9 cellular contexts compared by ENCODE assay signal in the genomic region with DNA sequence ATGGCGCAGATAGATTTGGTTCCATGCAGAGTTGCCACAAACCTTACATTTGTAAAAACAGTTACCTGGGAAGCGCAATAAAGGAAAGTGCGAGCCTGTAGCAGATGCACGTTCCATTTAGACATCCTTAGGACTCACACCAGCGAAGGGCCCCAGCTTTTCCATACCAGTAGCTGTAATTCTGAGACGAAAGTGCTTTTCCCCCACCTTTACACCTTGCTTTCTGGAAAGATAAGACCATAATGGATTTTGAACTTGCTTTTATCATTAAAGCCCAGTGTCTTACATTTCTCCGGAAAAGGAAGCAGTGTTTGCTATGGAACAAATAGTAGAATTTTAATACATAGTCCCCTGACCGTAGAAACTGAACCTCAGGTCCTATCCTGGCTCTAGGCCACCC. TPM values are rescaled to one million over a fixed set of nuclear protein-coding genes. Genes with fewer than 3 reads are reported as not detected.
DNase-seq lines count a peak whose midpoint lies in the region; ATAC-seq, FAIRE-seq and TF ChIP-seq lines count a peak whose summit lies in the region.
"Had no signal": no experiment of that assay in that cellular context is flagged by ENCODE, and none has a peak within 500 bp of the region (broad histone marks: within the 10 kb centered on the region; RNA-seq: fewer than 3 reads in every experiment).

No MANE protein-coding gene starts in this region.

- no peak overlapping the region for H3K27ac Mint-ChIP-seq in MCF 10A (ENCODE audit: low read depth, unreplicated experiment)

- no peaks in the 10 kb centered on the region for H3K9me1 ChIP-seq in K562 (ENCODE audit: control insufficient read depth, insufficient read depth, low read length)

- peak overlapping the region; percentile 58 to 96; a peak in 3 of 4 replicates for H3K9ac ChIP-seq in K562 (ENCODE audit: insufficient read depth in 1 of 2, low read depth in 2 of 2, low read length in 2 of 2)

- H3K4me1 Mint-ChIP-seq in MCF 10A (ENCODE audit: insufficient read depth, unreplicated experiment) = peaks cover 6% of the 10 kb centered on the region

- H3K4me1 ChIP-seq in breast epithelium (peaks cover 0 to 3% of the 10 kb centered on the region in 2 donors), K562 (replicated peaks in 1 of 2; ENCODE audit: control insufficient read depth in 2 of 2, insufficient read depth in 2 of 2, low read length in 2 of 2) (peaks cover 4% of the 10 kb centered on the region in 2 experiments; a peak in 3 of 5 replicates), lower lobe of right lung (peaks cover 13% of the 10 kb centered on the region), upper lobe of right lung (peaks cover 13% of the 10 kb centered on the region)

- intact Hi-C loops in breast epithelium (cut with DNase I; ENCODE audit: low total_unique reads) (no loop called here), MCF 10A (cut with micrococcal nuclease) (no loop called here), K562 (cut with micrococcal nuclease) (no loop called here), lower lobe of right lung (cut with DNase I) (no loop called here), upper lobe of right lung (cut with DNase I) (no loop called here)

- peak overlapping the region; percentile 84 for H3K4me2 ChIP-seq in K562 (ENCODE audit: insufficient read depth, low read length)

- TF ChIP-seq EP300 in K562 (IDR thresholded peaks at IDR 0.05; ENCODE audit: low read length) = no peak

- no peak for TF ChIP-seq RAD21 in K562 (CRISPR knock-in tag; conservative IDR thresholded peaks at IDR 0.05 in 1 of 2, IDR thresholded peaks at IDR 0.05 in 1 of 2)

- in situ Hi-C loops in K562 (cut with MboI) = no loop called here

- H4K20me1 ChIP-seq in K562 (replicated peaks; ENCODE audit: control insufficient read depth, insufficient read depth, low read length) = no peaks in the 10 kb centered on the region

- no peak overlapping the region for H3K4me3 Mint-ChIP-seq in MCF 10A (ENCODE audit: unreplicated experiment)

- no peak for TF ChIP-seq CTCF in breast epithelium (IDR thresholded peaks at IDR 0.05)
- TF ChIP-seq CTCF in MCF 10A (IDR thresholded peaks at IDR 0.05; ENCODE audit: unreplicated experiment) = no peak
- TF ChIP-seq CTCF in K562 (IDR thresholded peaks at IDR 0.05 in 2 of 3, conservative IDR thresholded peaks at IDR 0.05 in 1 of 3; ENCODE audit: insufficient read depth in 2 of 3, low read depth in 1 of 3, low read length in 3 of 3) = no peak
- TF ChIP-seq CTCF in lower lobe of right lung (IDR thresholded peaks at IDR 0.05) = no peak
- TF ChIP-seq CTCF in upper lobe of right lung (IDR thresholded peaks at IDR 0.05) = no peak

- no peaks in the 10 kb centered on the region for H3K36me3 ChIP-seq in breast epithelium
- no peaks in the 10 kb centered on the region for H3K36me3 ChIP-seq in K562 (ENCODE audit: control insufficient read depth, insufficient read depth, low read length)
- no peaks in the 10 kb centered on the region for H3K36me3 ChIP-seq in lower lobe of right lung
- H3K36me3 ChIP-seq in upper lobe of right lung = no peaks in the 10 kb centered on the region

- 34% methylated on average over 7 of the region's 8 CpGs for WGBS in K562 (ENCODE audit: insufficient coverage, low coverage, missing lambda C conversion rate)

- H3K27me3 ChIP-seq in breast epithelium (no peaks in the 10 kb centered on the region), K562 (ENCODE audit: control insufficient read depth in 2 of 2, insufficient read depth in 2 of 2, low read length in 2 of 2) (no peaks in the 10 kb centered on the region), lower lobe of right lung (ENCODE audit: low read depth) (no peaks in the 10 kb centered on the region), upper lobe of right lung (no peaks in the 10 kb centered on the region)

- no peak for TF ChIP-seq POLR2A in breast epithelium (IDR thresholded peaks at IDR 0.05)
- no peak for TF ChIP-seq POLR2A in K562 (conservative IDR thresholded peaks at IDR 0.05)

- no TSS peak for BruUV-seq in MCF 10A (replicated peaks; lab: Mats Ljungman, UMichigan)
- BruUV-seq in K562 (replicated peaks; lab: Mats Ljungman, UMichigan) = TSS peak; percentile 78

- no peaks in the 10 kb centered on the region for H3K27me3 Mint-ChIP-seq in MCF 10A (ENCODE audit: insufficient read depth, unreplicated experiment)

- H3K9me3 ChIP-seq in breast epithelium (no peaks in the 10 kb centered on the region), K562 (replicated peaks; ENCODE audit: control insufficient read depth, insufficient read depth, low read depth, low read length) (no peaks in the 10 kb centered on the region), lower lobe of right lung (no peaks in the 10 kb centered on the region), upper lobe of right lung (no peaks in the 10 kb centered on the region)

- H3K4me3 ChIP-seq in breast epithelium (peak overlapping the region; percentile 61 to 72 (median 67)), K562 (peak overlapping the region; percentile 67), lower lobe of right lung (peak overlapping the region; percentile 73), upper lobe of right lung (peak overlapping the region; percentile 90)

- CTCF ChIA-PET in MCF 10A (lab: Yijun Ruan, JAX) (interaction anchor here (0.5 to 1.2 kb wide), 4 partner anchors 11 to 770 kb away, joined by 3 to 7 read pairs (median 4); no protein-coding TSS in a partner anchor), K562 (lab: Yijun Ruan, JAX; ENCODE audit: low intra/inter-chr PET ratio) (no interaction called here)

- DNase-seq in breast epithelium (ENCODE audit: low spot score in 2 of 2) (no peak), MCF 10A (ENCODE audit: unreplicated experiment) (no peak), K562 (ENCODE audit: extremely low read depth in 1 of 4, low spot score in 3 of 4) (peak in 1 of 4 experiments; percentile 18), lower lobe of right lung (no peak), upper lobe of right lung (no peak), NCI-H2081 treated with DMSO at 0.1 percent for 48 hours (lab: John Stamatoyannopoulos, UW) (no peak), amniotic stem cell (lab: John Stamatoyannopoulos, UW) (no peak)
- no peak for DNase-seq in stimulated activated CD4-positive, alpha-beta T cell treated with anti-CD3 and anti-CD28 coated beads, Interleukin-4, amount 100 ng/mL, for 4 hours
- DNase-seq: NCI-H1694 had no signal

- peaks cover 10% of the 10 kb centered on the region for H3K79me2 ChIP-seq in K562 (ENCODE audit: control insufficient read depth, insufficient read depth, low read length)

- H2AFZ ChIP-seq in K562 (ENCODE audit: low read depth, low read length) = peak overlapping the region; percentile 99

- POLR2A ChIA-PET in MCF 10A (lab: Yijun Ruan, JAX) (interaction anchor here (0.6 to 4.9 kb wide), 8 partner anchors 11 to 1307 kb away, joined by 3 to 142 read pairs (median 3); a partner anchor contains a TSS), K562 (lab: Yijun Ruan, JAX) (interaction anchor here (0.6 to 3.0 kb wide), 8 partner anchors 8 to 587 kb away, joined by 3 to 13 read pairs (median 4); a partner anchor contains a TSS)

- H3K27ac ChIP-seq in breast epithelium (no peak overlapping the region), K562 (ENCODE audit: extremely low read depth, low read depth, low read length) (peak overlapping the region; percentile 62; the same call in 2 of the 3 replicates), lower lobe of right lung (peak overlapping the region; percentile 61), upper lobe of right lung (no peak overlapping the region)

- no peaks in the 10 kb centered on the region for H3K9me3 Mint-ChIP-seq in MCF 10A (ENCODE audit: unreplicated experiment)

- FAIRE-seq in K562 (lab: Jason Lieb, UNC) = no peak

- no peaks in the 10 kb centered on the region for H3K36me3 Mint-ChIP-seq in MCF 10A (ENCODE audit: insufficient read depth, unreplicated experiment)

- ATAC-seq in K562 = peak; percentile 7
- no peak for ATAC-seq in lower lobe of right lung
- ATAC-seq in upper lobe of right lung = no peak

RNA-seq across cellular contexts. Expression of a gene that starts 0.6 kb away (rescaled TPM):
- 1 to 10 TPM; 5.6 to 8.9 (median 7.5) TPM for total RNA-seq in breast epithelium
- total RNA-seq in MCF 10A (2022) = 5.5 and 7.2 TPM in 2 replicates
- total RNA-seq in K562 (2011; cell fraction: chromatin; rRNA removed; ENCODE audit: low replicate concordance) = 31.2 and 51.0 TPM in 2 replicates
- total RNA-seq in K562 (2011; cell fraction: nucleolus; rRNA removed) = 13.5 and 18.4 TPM in 2 replicates
- total RNA-seq in K562 (2011; cell fraction: nucleoplasm; rRNA removed) = 18.8 and 20.5 TPM in 2 replicates
- total RNA-seq in K562 (2014; rRNA removed) = 15.8 and 21.6 TPM in 2 replicates
- 26.5 and 27.8 TPM in 2 replicates for total RNA-seq in K562 (2014; rRNA removed; fragmentation: Illumina TruSeq; extraction: Trizol)
- total RNA-seq in K562 (2015; rRNA removed; fragmentation: Illumina TruSeq; extraction: Trizol) = 21.0 and 22.2 TPM in 2 replicates
- 10.5 and 11.9 TPM in 2 replicates for total RNA-seq in K562 (2021)
- 16.1 and 16.3 TPM in 2 replicates for polyA plus RNA-seq in K562 (2011; rRNA removed)
- 3.0 and 5.9 TPM in 2 replicates for polyA plus RNA-seq in K562 (2011; cell fraction: cytosol; rRNA removed)
- 11.5 and 14.2 TPM in 2 replicates for polyA plus RNA-seq in K562 (2011; cell fraction: nucleus; rRNA removed)
- polyA plus RNA-seq in K562 (2012) = 9.5 and 10.3 TPM in 2 replicates
- polyA plus RNA-seq in K562 (2014; fragmentation: Illumina TruSeq; extraction: Trizol) = 21.2 and 21.8 TPM in 2 replicates
- 10 to 100 TPM; 11.8 to 17.8 TPM for polyA plus RNA-seq in K562 (2014; fragmentation: Nextera tagmentation; extraction: Ambion mirVana)
- polyA plus RNA-seq in K562 (2014; rRNA removed) = 14.8 and 26.4 TPM in 2 replicates
- polyA minus RNA-seq in K562 (2011; rRNA and poly(A)+ RNA removed) = 16.5 and 25.1 TPM in 2 replicates
- 5.0 and 10.1 TPM in 2 replicates for polyA minus RNA-seq in K562 (2011; cell fraction: cytosol; rRNA and poly(A)+ RNA removed)
- 6.5 and 13.8 TPM in 2 replicates for polyA minus RNA-seq in K562 (2011; cell fraction: nucleus; rRNA and poly(A)+ RNA removed)
- 7.4 TPM for total RNA-seq in lower lobe of right lung
- total RNA-seq in upper lobe of right lung = 5.7 TPM

RNA-seq across cellular contexts. Expression of a gene that starts 11.7 kb away (rescaled TPM):
- total RNA-seq in breast epithelium (10 to 100 TPM; 55.8 to 83.6 (median 57.4) TPM), MCF 10A (2022) (58.0 and 71.6 TPM in 2 replicates), K562 (2014; rRNA removed) (12.5 and 18.2 TPM in 2 replicates), K562 (2014; rRNA removed; fragmentation: Illumina TruSeq; extraction: Trizol) (21.3 and 24.5 TPM in 2 replicates), K562 (2015; rRNA removed; fragmentation: Illumina TruSeq; extraction: Trizol) (19.6 and 22.7 TPM in 2 replicates), K562 (2021) (30.5 and 35.1 TPM in 2 replicates), lower lobe of right lung (74.2 TPM), upper lobe of right lung (72.0 TPM)
- 51.3 and 94.3 TPM in 2 replicates for total RNA-seq in K562 (2011; cell fraction: chromatin; rRNA removed; ENCODE audit: low replicate concordance)
- total RNA-seq in K562 (2011; cell fraction: nucleolus; rRNA removed) = 27.3 and 35.1 TPM in 2 replicates
- total RNA-seq in K562 (2011; cell fraction: nucleoplasm; rRNA removed) = 41.6 and 54.0 TPM in 2 replicates
- polyA plus RNA-seq in K562 (2011; rRNA removed) (12.1 and 13.1 TPM in 2 replicates), K562 (2014; fragmentation: Illumina TruSeq; extraction: Trizol) (10.8 and 11.2 TPM in 2 replicates), K562 (2014; fragmentation: Nextera tagmentation; extraction: Ambion mirVana) (1 to 10 TPM; 5.5 to 6.0 TPM), K562 (2014; rRNA removed) (4.7 and 7.2 TPM in 2 replicates)
- polyA plus RNA-seq in K562 (2011; cell fraction: cytosol; rRNA removed) = 8.8 and 9.6 TPM in 2 replicates
- 18.2 and 19.0 TPM in 2 replicates for polyA plus RNA-seq in K562 (2011; cell fraction: nucleus; rRNA removed)
- 10.6 and 13.8 TPM in 2 replicates for polyA plus RNA-seq in K562 (2012)
- 90.1 and 92.6 TPM in 2 replicates for polyA minus RNA-seq in K562 (2011; rRNA and poly(A)+ RNA removed)
- 26.8 and 38.8 TPM in 2 replicates for polyA minus RNA-seq in K562 (2011; cell fraction: cytosol; rRNA and poly(A)+ RNA removed)
- 34.2 and 58.9 TPM in 2 replicates for polyA minus RNA-seq in K562 (2011; cell fraction: nucleus; rRNA and poly(A)+ RNA removed)

RNA-seq across cellular contexts. Expression of a gene that starts 58.9 kb away (rescaled TPM):
- total RNA-seq in breast epithelium (1 to 10 TPM in 2 of 3 donors, under 1 TPM in 1; 0.16 to 5.9 (median 4.6) TPM), MCF 10A (2022) (0.68 and 0.76 TPM in 2 replicates), K562 (2014; rRNA removed) (not detected in 2 replicates), K562 (2014; rRNA removed; fragmentation: Illumina TruSeq; extraction: Trizol) (not detected in 2 replicates), K562 (2015; rRNA removed; fragmentation: Illumina TruSeq; extraction: Trizol) (not detected in 2 replicates), K562 (2021) (0.04 and 0.07 TPM in 2 replicates), lower lobe of right lung (20.6 TPM), upper lobe of right lung (14.0 TPM)
- 0.44 TPM in 1 of 2 replicates, not detected in the other for total RNA-seq in K562 (2011; cell fraction: chromatin; rRNA removed; ENCODE audit: low replicate concordance)
- 0.33 and 0.92 TPM in 2 replicates for total RNA-seq in K562 (2011; cell fraction: nucleolus; rRNA removed)
- total RNA-seq in K562 (2011; cell fraction: nucleoplasm; rRNA removed) = not detected in 2 replicates
- polyA plus RNA-seq in K562 (2011; rRNA removed) (0.18 and 0.36 TPM in 2 replicates), K562 (2014; fragmentation: Illumina TruSeq; extraction: Trizol) (0.10 TPM in 1 of 2 replicates, not detected in the other), K562 (2014; fragmentation: Nextera tagmentation; extraction: Ambion mirVana) (not detected), K562 (2014; rRNA removed) (not detected in 2 replicates)
- polyA plus RNA-seq in K562 (2011; cell fraction: cytosol; rRNA removed) = 0.22 and 0.34 TPM in 2 replicates
- 0.11 and 0.17 TPM in 2 replicates for polyA plus RNA-seq in K562 (2011; cell fraction: nucleus; rRNA removed)
- 0.03 and 0.10 TPM in 2 replicates for polyA plus RNA-seq in K562 (2012)
- polyA minus RNA-seq in K562 (2011; rRNA and poly(A)+ RNA removed) = 0.09 and 0.18 TPM in 2 replicates
- not detected in 2 replicates for polyA minus RNA-seq in K562 (2011; cell fraction: cytosol; rRNA and poly(A)+ RNA removed)
- polyA minus RNA-seq in K562 (2011; cell fraction: nucleus; rRNA and poly(A)+ RNA removed) = 0.11 TPM in 1 of 2 replicates, not detected in the other

Comparison
In these comparisons a context has a peak if more than half of its experiments do, and no peak if none do; other contexts are left out.
1. H3K27ac ChIP-seq: peak in K562 (single experiment) and lower lobe of right lung (single experiment); none in breast epithelium (0 of 2) and upper lobe of right lung (single experiment).
2. Peak in every context shown above with its lines, with median percentiles within 50 percentile points of each other: H3K4me3 ChIP-seq.